ENCODE assay signal across 24 cellular contexts in the genomic region with DNA sequence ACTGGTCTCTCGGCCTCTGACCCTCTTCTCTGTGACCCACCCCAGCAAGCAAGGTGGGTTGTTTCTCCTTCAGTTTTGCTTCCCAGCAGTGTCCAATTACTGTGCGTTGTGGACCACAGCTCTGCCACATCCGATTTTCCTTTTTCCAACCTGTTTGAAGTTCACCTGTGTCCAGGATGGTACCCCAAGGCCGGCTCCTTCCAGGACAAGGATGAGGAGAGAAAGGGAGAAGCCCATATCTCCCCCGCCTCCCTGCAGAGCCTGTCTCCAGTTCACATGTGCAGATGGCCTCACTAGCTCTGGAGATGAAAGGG. TPM values are rescaled to one million over a fixed set of nuclear protein-coding genes. Genes with fewer than 3 reads are reported as not detected.
DNase-seq lines count a peak whose midpoint lies in the region; ATAC-seq and TF ChIP-seq lines count a peak whose summit lies in the region.
"Had no signal": no experiment of that assay in that cellular context is flagged by ENCODE, and none has a peak within 500 bp of the region (broad histone marks: within the 10 kb centered on the region; RNA-seq: fewer than 3 reads in every experiment).

No MANE protein-coding gene starts in this region.

- CTCF ChIA-PET in activated CD4-positive, alpha-beta memory T cell treated with anti-CD3 and anti-CD28 coated beads, Interleukin-2, amount 10 ng/mL, durations not matched to agents 7 days and 5 days (lab: Charles Lee) = interaction anchor here (0.7 kb wide), 1 partner anchor 69 kb away, joined by 3 read pairs; no protein-coding TSS in a partner anchor
- CTCF ChIA-PET in activated CD4-positive, alpha-beta memory T cell treated with anti-CD3 and anti-CD28 coated beads for 36 hours (lab: Charles Lee) = no interaction called here

- no peak overlapping the region for H3K18ac ChIP-seq in H9 (ENCODE audit: insufficient read length, low read depth, low read length)

- H3T11ph ChIP-seq in H9 (ENCODE audit: low read length) = no peak overlapping the region

- no peaks in the 10 kb centered on the region for H3K9me3 ChIP-seq in H9 (ENCODE audit: control insufficient read depth, low read depth, low read length)
- H3K9me3 ChIP-seq: BE2C, breast epithelium, gastroesophageal sphincter, stomach had no signal

- H2BK120ac ChIP-seq in H9 (ENCODE audit: low read depth, low read length, poor library complexity, severe bottlenecking) = no peak overlapping the region

- H3K79me1 ChIP-seq in H9 (ENCODE audit: insufficient read depth, low read depth, low read length, poor library complexity, severe bottlenecking) = no peaks in the 10 kb centered on the region

- H2AFZ ChIP-seq in H9 (ENCODE audit: low read length) = no peak overlapping the region
- H2AFZ ChIP-seq: parathyroid adenoma had no signal

- intact Hi-C loops in activated CD4-positive, alpha-beta memory T cell treated with anti-CD3 and anti-CD28 coated beads for 36 hours (cut with micrococcal nuclease) = no loop called here

- no peak overlapping the region for H2BK15ac ChIP-seq in H9 (ENCODE audit: low read depth, low read length)

- H4K8ac ChIP-seq in H9 (replicated peaks; ENCODE audit: insufficient read length, low read depth, low read length) = no peak overlapping the region

- H3K4me2 ChIP-seq in H9 (ENCODE audit: insufficient read depth, insufficient read length, low read length) = no peak overlapping the region

- POLR2A ChIA-PET in activated CD4-positive, alpha-beta memory T cell treated with anti-CD3 and anti-CD28 coated beads, Interleukin-2, amount 10 ng/mL, durations not matched to agents 7 days and 5 days (lab: Charles Lee) = interaction anchor here (4.0 kb wide), 1 partner anchor 15 kb away, joined by 27 read pairs; the partner anchor contains the start of genes HMOX2 and NMRAL1
- POLR2A ChIA-PET in activated CD4-positive, alpha-beta memory T cell treated with anti-CD3 and anti-CD28 coated beads for 36 hours (lab: Charles Lee) = interaction anchor here (0.5 to 1.4 kb wide), 4 partner anchors 11 to 345 kb away, joined by 3 to 5 read pairs (median 4); no protein-coding TSS in a partner anchor

- H3K4me1 ChIP-seq in H9 (ENCODE audit: insufficient read depth, low read length) = no peaks in the 10 kb centered on the region
- H3K4me1 ChIP-seq: BE2C, breast epithelium, gastroesophageal sphincter, parathyroid adenoma had no signal

- no peak overlapping the region for H3K4me3 Mint-ChIP-seq in activated CD4-positive, alpha-beta memory T cell treated with anti-CD3 and anti-CD28 coated beads, Interleukin-2, amount 10 ng/mL, durations not matched to agents 7 days and 5 days
- H3K4me3 Mint-ChIP-seq in activated CD4-positive, alpha-beta memory T cell treated with anti-CD3 and anti-CD28 coated beads for 36 hours = no peak overlapping the region
- H3K4me3 Mint-ChIP-seq in H9 = no peak overlapping the region
- no peak overlapping the region for H3K4me3 Mint-ChIP-seq in stimulated activated effector memory CD8-positive, alpha-beta T cell treated with anti-CD3 and anti-CD28 coated beads, Interleukin-12 subunit alpha, Interleukin-12 subunit beta, amount 100 ng/mL, for 72 hours
- H3K4me3 Mint-ChIP-seq: type B pancreatic cell had no signal

- no peak for DNase-seq in activated CD4-positive, alpha-beta memory T cell treated with anti-CD3 and anti-CD28 coated beads, Interleukin-2, amount 10 ng/mL, durations not matched to agents 7 days and 5 days
- no peak for DNase-seq in activated CD4-positive, alpha-beta memory T cell treated with anti-CD3 and anti-CD28 coated beads for 36 hours
- no peak for DNase-seq in H9
- no peak for DNase-seq in caudate nucleus (lab: John Stamatoyannopoulos, UW)
- DNase-seq in stimulated activated effector memory CD8-positive, alpha-beta T cell treated with anti-CD3 and anti-CD28 coated beads, Interleukin-12 subunit alpha, Interleukin-12 subunit beta, amount 100 ng/mL, for 72 hours (ENCODE audit: low spot score in 2 of 2) = no peak
- DNase-seq in NCI-H2107 (lab: John Stamatoyannopoulos, UW) = no peak
- DNase-seq in ureter (ENCODE audit: low spot score) = no peak
- DNase-seq in DMS79 treated with DMSO at 0.1 percent for 48 hours (lab: John Stamatoyannopoulos, UW) = no peak
- DNase-seq: activated CD4-positive, alpha-beta T cell treated with anti-CD3 and anti-CD28 coated beads, Interleukin-2, amount 50 U/mL, for 4 hours; activated gamma-delta T cell; BE2C; EL; NCI-H1048; NCI-H187; stimulated activated CD4-positive, alpha-beta T cell treated with anti-CD3 and anti-CD28 coated beads, Interleukin-4, amount 100 ng/mL, for 4 hours; stomach had no signal

- no peak overlapping the region for H3K9ac ChIP-seq in H9 (ENCODE audit: extremely low read depth, insufficient read length, low read length)
- H3K9ac ChIP-seq: parathyroid adenoma had no signal

- H4K5ac ChIP-seq in H9 (ENCODE audit: insufficient read length, low read depth, low read length) = no peak overlapping the region

- H4K91ac ChIP-seq in H9 (ENCODE audit: insufficient read length, low read depth, low read length) = no peak overlapping the region

- H3K27me3 ChIP-seq in H9 (ENCODE audit: insufficient read depth, low read length) = no peaks in the 10 kb centered on the region
- H3K27me3 ChIP-seq: BE2C, breast epithelium, gastroesophageal sphincter, stomach had no signal

- no peak for ATAC-seq in stimulated activated effector memory CD8-positive, alpha-beta T cell treated with anti-CD3 and anti-CD28 coated beads, Interleukin-12 subunit alpha, Interleukin-12 subunit beta, amount 100 ng/mL, for 72 hours
- ATAC-seq: sciatic nerve had no signal

- WGBS in H9 (ENCODE audit: extremely low coverage, insufficient read length, low lambda C conversion rate) = no CpG with 5 or more reads among the region's 5 CpGs

- no peaks in the 10 kb centered on the region for H3K27me3 Mint-ChIP-seq in activated CD4-positive, alpha-beta memory T cell treated with anti-CD3 and anti-CD28 coated beads, Interleukin-2, amount 10 ng/mL, durations not matched to agents 7 days and 5 days
- H3K27me3 Mint-ChIP-seq in activated CD4-positive, alpha-beta memory T cell treated with anti-CD3 and anti-CD28 coated beads for 36 hours = no peaks in the 10 kb centered on the region
- H3K27me3 Mint-ChIP-seq in H9 (ENCODE audit: low read depth) = no peaks in the 10 kb centered on the region; the same call in 1 of the 2 replicates
- H3K27me3 Mint-ChIP-seq: type B pancreatic cell had no signal

- no peak for TF ChIP-seq CTCF in H9 (conservative IDR thresholded peaks at IDR 0.05)

- no peaks in the 10 kb centered on the region for H3K9me3 Mint-ChIP-seq in activated CD4-positive, alpha-beta memory T cell treated with anti-CD3 and anti-CD28 coated beads, Interleukin-2, amount 10 ng/mL, durations not matched to agents 7 days and 5 days
- H3K9me3 Mint-ChIP-seq in activated CD4-positive, alpha-beta memory T cell treated with anti-CD3 and anti-CD28 coated beads for 36 hours = no peaks in the 10 kb centered on the region
- H3K9me3 Mint-ChIP-seq in H9 = no peaks in the 10 kb centered on the region
- H3K9me3 Mint-ChIP-seq in stimulated activated effector memory CD8-positive, alpha-beta T cell treated with anti-CD3 and anti-CD28 coated beads, Interleukin-12 subunit alpha, Interleukin-12 subunit beta, amount 100 ng/mL, for 72 hours = no peaks in the 10 kb centered on the region
- H3K9me3 Mint-ChIP-seq: type B pancreatic cell had no signal

- no peak overlapping the region for H2BK5ac ChIP-seq in H9 (ENCODE audit: insufficient read length, low read length)

- no peak overlapping the region for H3K4ac ChIP-seq in H9 (ENCODE audit: low read depth, low read length)

- no peak overlapping the region for H2AK5ac ChIP-seq in H9 (ENCODE audit: insufficient read length, low read length)

- H3K36me3 Mint-ChIP-seq in activated CD4-positive, alpha-beta memory T cell treated with anti-CD3 and anti-CD28 coated beads, Interleukin-2, amount 10 ng/mL, durations not matched to agents 7 days and 5 days (ENCODE audit: low read depth) = peaks cover 41% of the 10 kb centered on the region
- peaks cover 23% of the 10 kb centered on the region for H3K36me3 Mint-ChIP-seq in activated CD4-positive, alpha-beta memory T cell treated with anti-CD3 and anti-CD28 coated beads for 36 hours
- peaks cover 16 to 54% (median 44%) of the 10 kb centered on the region in 3 experiments; a peak in 6 of 7 replicates for H3K36me3 Mint-ChIP-seq in H9 (ENCODE audit: insufficient read depth in 1 of 3, low read depth in 3 of 3)
- peaks cover 75% of the 10 kb centered on the region for H3K36me3 Mint-ChIP-seq in stimulated activated effector memory CD8-positive, alpha-beta T cell treated with anti-CD3 and anti-CD28 coated beads, Interleukin-12 subunit alpha, Interleukin-12 subunit beta, amount 100 ng/mL, for 72 hours

- H3K56ac ChIP-seq in H9 (ENCODE audit: insufficient read length, low read depth, low read length) = no peak overlapping the region

- no peaks in the 10 kb centered on the region for H4K20me1 ChIP-seq in H9 (ENCODE audit: control insufficient read depth, insufficient read depth, insufficient read length)

- peak overlapping the region; percentile 60 for H3K27ac Mint-ChIP-seq in activated CD4-positive, alpha-beta memory T cell treated with anti-CD3 and anti-CD28 coated beads, Interleukin-2, amount 10 ng/mL, durations not matched to agents 7 days and 5 days
- no peak overlapping the region for H3K27ac Mint-ChIP-seq in activated CD4-positive, alpha-beta memory T cell treated with anti-CD3 and anti-CD28 coated beads for 36 hours
- peak overlapping the region in 2 of 3 experiments; percentile 68 to 96; a peak in 4 of 7 replicates for H3K27ac Mint-ChIP-seq in H9
- peak overlapping the region; percentile 41 for H3K27ac Mint-ChIP-seq in stimulated activated effector memory CD8-positive, alpha-beta T cell treated with anti-CD3 and anti-CD28 coated beads, Interleukin-12 subunit alpha, Interleukin-12 subunit beta, amount 100 ng/mL, for 72 hours
- H3K27ac Mint-ChIP-seq: type B pancreatic cell had no signal

- H3K14ac ChIP-seq in H9 (ENCODE audit: insufficient read depth, low read length) = no peak overlapping the region

- H2BK20ac ChIP-seq in H9 (ENCODE audit: low read depth, low read length, poor library complexity, severe bottlenecking) = no peak overlapping the region

- H2BK12ac ChIP-seq in H9 (ENCODE audit: insufficient read length, low read depth, low read length) = no peak overlapping the region

- H3K79me2 ChIP-seq in H9 (ENCODE audit: insufficient read depth, low read length) = no peaks in the 10 kb centered on the region
- H3K79me2 ChIP-seq: parathyroid adenoma had no signal

- no peaks in the 10 kb centered on the region for H3K23me2 ChIP-seq in H9 (ENCODE audit: insufficient read length, low read depth, low read length, poor library complexity, severe bottlenecking)

- H3K27ac ChIP-seq in H9 (ENCODE audit: insufficient read length, low read depth, low read length) (no peak overlapping the region), caudate nucleus (ENCODE audit: low read depth, low read length) (peak overlapping the region; percentile 83)
- H3K27ac ChIP-seq: coronary artery, HL-60, parathyroid adenoma, VCaP had no signal

- no peak overlapping the region for H3K23ac ChIP-seq in H9 (ENCODE audit: insufficient read length, low read depth, low read length)

- peaks cover 30% of the 10 kb centered on the region for H3K4me1 Mint-ChIP-seq in activated CD4-positive, alpha-beta memory T cell treated with anti-CD3 and anti-CD28 coated beads, Interleukin-2, amount 10 ng/mL, durations not matched to agents 7 days and 5 days
- H3K4me1 Mint-ChIP-seq in activated CD4-positive, alpha-beta memory T cell treated with anti-CD3 and anti-CD28 coated beads for 36 hours (ENCODE audit: low read depth) = peaks cover 12% of the 10 kb centered on the region
- peaks cover 14 to 24% of the 10 kb centered on the region in 2 experiments for H3K4me1 Mint-ChIP-seq in H9
- peaks cover 34% of the 10 kb centered on the region for H3K4me1 Mint-ChIP-seq in stimulated activated effector memory CD8-positive, alpha-beta T cell treated with anti-CD3 and anti-CD28 coated beads, Interleukin-12 subunit alpha, Interleukin-12 subunit beta, amount 100 ng/mL, for 72 hours

RNA-seq across cellular contexts. Expression of gene NMRAL1, which starts 13.5 kb away (rescaled TPM):
- 10 to 100 TPM; 49.5 to 56.2 TPM for total RNA-seq in activated CD4-positive, alpha-beta memory T cell treated with anti-CD3 and anti-CD28 coated beads, Interleukin-2, amount 10 ng/mL, durations not matched to agents 7 days and 5 days
- total RNA-seq in activated CD4-positive, alpha-beta memory T cell treated with anti-CD3 and anti-CD28 coated beads for 36 hours = 10 to 100 TPM; 50.5 to 55.0 TPM
- total RNA-seq in H9 (2021) (74.1 and 78.9 TPM in 2 replicates), ureter (54.5 TPM)

RNA-seq across cellular contexts. Expression of gene HMOX2, which starts 15.3 kb away (rescaled TPM):
- total RNA-seq in activated CD4-positive, alpha-beta memory T cell treated with anti-CD3 and anti-CD28 coated beads, Interleukin-2, amount 10 ng/mL, durations not matched to agents 7 days and 5 days = 10 to 100 TPM; 77.4 to 83.4 TPM
- total RNA-seq in activated CD4-positive, alpha-beta memory T cell treated with anti-CD3 and anti-CD28 coated beads for 36 hours = 10 to 100 TPM; 69.1 to 76.0 TPM
- total RNA-seq in H9 (2021) = 44.4 and 45.7 TPM in 2 replicates
- total RNA-seq in ureter = 44.2 TPM

RNA-seq across cellular contexts. Expression of gene DNAJA3, which starts 35.2 kb away (rescaled TPM):
- total RNA-seq in activated CD4-positive, alpha-beta memory T cell treated with anti-CD3 and anti-CD28 coated beads, Interleukin-2, amount 10 ng/mL, durations not matched to agents 7 days and 5 days = 10 to 100 TPM; 39.5 to 41.1 TPM
- total RNA-seq in activated CD4-positive, alpha-beta memory T cell treated with anti-CD3 and anti-CD28 coated beads for 36 hours = 10 to 100 TPM; 74.6 to 75.0 TPM
- total RNA-seq in H9 (2021) (56.2 and 60.5 TPM in 2 replicates), ureter (73.1 TPM)

RNA-seq across cellular contexts. Expression of gene CORO7, which starts 44.5 kb away (rescaled TPM):
- 100 to 1,000 TPM; 244 to 245 TPM for total RNA-seq in activated CD4-positive, alpha-beta memory T cell treated with anti-CD3 and anti-CD28 coated beads, Interleukin-2, amount 10 ng/mL, durations not matched to agents 7 days and 5 days
- total RNA-seq in activated CD4-positive, alpha-beta memory T cell treated with anti-CD3 and anti-CD28 coated beads for 36 hours = 100 to 1,000 TPM in 1 of 2 experiments, 10 to 100 TPM in 1; 90.4 to 101 TPM
- 33.8 and 38.4 TPM in 2 replicates for total RNA-seq in H9 (2021)
- total RNA-seq in ureter = 43.8 TPM
